ENCODE assay signal across 8 cellular contexts in genomic region chr6:157667211-157668033, GRCh38.
DNase-seq lines count a peak whose midpoint lies in the region; ATAC-seq, FAIRE-seq and TF ChIP-seq lines count a peak whose summit lies in the region.

No MANE protein-coding gene starts in this region.

- H3K4me1 Mint-ChIP-seq in immature natural killer cell, result peaks cover 7% of the 10 kb centered on the region in 2 donors

- FAIRE-seq in K562 (lab: Jason Lieb, UNC), result peak; percentile 92

- in situ Hi-C loops in GM13976 (cut with MboI; ENCODE audit: low sequenced_read_pairs, unreplicated experiment), result loop anchor here (10.0 kb wide), 1 partner anchor 353 kb away; no protein-coding TSS in a partner anchor
- in situ Hi-C loops in K562 (cut with MboI), result no loop called here

- H3K9me1 ChIP-seq in K562 (ENCODE audit: control insufficient read depth, insufficient read depth, low read length), result no peaks in the 10 kb centered on the region

- TF ChIP-seq POLR2A in K562 (conservative IDR thresholded peaks at IDR 0.05), result no peak

- H3K27ac Mint-ChIP-seq in immature natural killer cell, result peak overlapping the region in 1 of 6 donors; percentile 18

- peak; percentile 84 for DNase-seq in AG08395 (ENCODE audit: low spot score)
- DNase-seq in GM13976 (ENCODE audit: low spot score), result peak; percentile 74
- peak; percentile 39 for DNase-seq in NCI-H1048 (lab: John Stamatoyannopoulos, UW)
- DNase-seq in T-helper 2 cell, result peak in 3 of 5 experiments; percentile 17 to 61 (median 31)
- DNase-seq in K562 (ENCODE audit: extremely low read depth in 1 of 4, low spot score in 3 of 4), result peak; percentile 82 to 83 (median 82)
- DNase-seq in immature natural killer cell, result peak; percentile 34 to 53 (median 51)
- DNase-seq in stimulated activated CD4-positive, alpha-beta T cell treated with anti-CD3 and anti-CD28 coated beads, Interleukin-1b, Interleukin-23, amount 100 ng/mL, for 48 hours, result peak; percentile 42
- DNase-seq in GOT3 (lab: John Stamatoyannopoulos, UW), result no peak

- no peak overlapping the region for H3K4me3 ChIP-seq in K562

- no peaks in the 10 kb centered on the region for H3K9me3 ChIP-seq in K562 (replicated peaks; ENCODE audit: control insufficient read depth, insufficient read depth, low read depth, low read length)

- POLR2A ChIA-PET in K562 (lab: Yijun Ruan, JAX), result interaction anchor here (0.6 to 1.4 kb wide), 7 partner anchors 13 to 345 kb away, joined by 3 to 5 read pairs (median 3); no protein-coding TSS in a partner anchor

- peaks cover 0 to 3% (median 2%) of the 10 kb centered on the region in 3 donors for H3K27me3 Mint-ChIP-seq in immature natural killer cell (ENCODE audit: low read depth in 3 of 3)

- no peak overlapping the region for H3K27ac ChIP-seq in K562 (ENCODE audit: extremely low read depth, low read depth, low read length)

- H3K4me2 ChIP-seq in K562 (ENCODE audit: insufficient read depth, low read length), result no peak overlapping the region

- H3K9me3 Mint-ChIP-seq in immature natural killer cell, result no peaks in the 10 kb centered on the region

- intact Hi-C loops in K562 (cut with micrococcal nuclease), result loop anchor here (1.0 to 5.0 kb wide), 5 partner anchors 53 to 353 kb away; no protein-coding TSS in a partner anchor

- TF ChIP-seq CTCF in GM13976 (IDR thresholded peaks at IDR 0.05; ENCODE audit: borderline replicate concordance, control extremely low read depth, extremely low read depth, insufficient read depth, missing control alignments) (peak; percentile 72), K562 (IDR thresholded peaks at IDR 0.05 in 2 of 3, conservative IDR thresholded peaks at IDR 0.05 in 1 of 3; ENCODE audit: insufficient read depth in 2 of 3, low read depth in 1 of 3, low read length in 3 of 3) (peak; percentile 89 to 93 (median 91))

- H3K9ac ChIP-seq in K562 (ENCODE audit: insufficient read depth in 1 of 2, low read depth in 2 of 2, low read length in 2 of 2), result no peak overlapping the region

- ATAC-seq in K562, result peak; percentile 95

- H3K4me3 Mint-ChIP-seq in immature natural killer cell, result peak overlapping the region in 1 of 5 donors; percentile 8

- H2AFZ ChIP-seq in K562 (ENCODE audit: low read depth, low read length), result no peak overlapping the region

- 0 out of 3 replicates have a peak, but pooled peaks cover 8% of the 10 kb centered on the region for H3K36me3 ChIP-seq in K562 (ENCODE audit: control insufficient read depth, insufficient read depth, low read length)

- H3K79me2 ChIP-seq in K562 (ENCODE audit: control insufficient read depth, insufficient read depth, low read length), result no peaks in the 10 kb centered on the region

- H3K4me1 ChIP-seq in K562 (replicated peaks in 1 of 2; ENCODE audit: control insufficient read depth in 2 of 2, insufficient read depth in 2 of 2, low read length in 2 of 2), result peaks cover 2 to 4% of the 10 kb centered on the region in 2 experiments; a peak in 1 of 5 replicates

- CTCF ChIA-PET in K562 (lab: Yijun Ruan, JAX; ENCODE audit: low intra/inter-chr PET ratio), result interaction anchor here (0.5 to 4.8 kb wide), 10 partner anchors 21 to 635 kb away, joined by 3 to 56 read pairs (median 3); no protein-coding TSS in a partner anchor

- H3K27me3 ChIP-seq in K562 (ENCODE audit: control insufficient read depth in 2 of 2, insufficient read depth in 2 of 2, low read length in 2 of 2), result no peaks in the 10 kb centered on the region

- no TSS peak for BruUV-seq in K562 (replicated peaks; lab: Mats Ljungman, UMichigan)

- TF ChIP-seq RAD21 in K562 (CRISPR knock-in tag; conservative IDR thresholded peaks at IDR 0.05 in 1 of 2, IDR thresholded peaks at IDR 0.05 in 1 of 2), result peak; percentile 91 to 93

- peaks cover 7 to 19% (median 11%) of the 10 kb centered on the region in 3 donors for H3K36me3 Mint-ChIP-seq in immature natural killer cell

- TF ChIP-seq EP300 in K562 (IDR thresholded peaks at IDR 0.05; ENCODE audit: low read length), result no peak

- 44% methylated on average over 12 of the region's 12 CpGs for WGBS in K562 (ENCODE audit: insufficient coverage, low coverage, missing lambda C conversion rate)

- no peaks in the 10 kb centered on the region for H4K20me1 ChIP-seq in K562 (replicated peaks; ENCODE audit: control insufficient read depth, insufficient read depth, low read length)

TF ChIP-seq in K562, 482 proteins besides CTCF, POLR2A, EP300 and RAD21 (continues in another document):
- TF ChIP-seq ZBTB5 (IDR thresholded peaks at IDR 0.05) (peak; percentile 60; the same call in 1 of the 2 replicates), HLTF (IDR thresholded peaks at IDR 0.05) (peak; percentile 91; the same call in 1 of the 2 replicates), CUX1 (CRISPR knock-in tag; IDR thresholded peaks at IDR 0.05) (no peak), TCF7 (IDR thresholded peaks at IDR 0.05; ENCODE audit: borderline replicate concordance) (no peak), TAF1 (IDR thresholded peaks at IDR 0.05; ENCODE audit: control insufficient read depth, extremely low read depth, insufficient read depth, low read length, severe bottlenecking) (no peak), SMARCA4 (IDR thresholded peaks at IDR 0.05) (no peak; the same call in none of the 2 replicates), TCF7L2 (IDR thresholded peaks at IDR 0.05; ENCODE audit: low read depth, low read length) (no peak), NFIC (IDR thresholded peaks at IDR 0.05) (peak; percentile 33), SMARCE1 (IDR thresholded peaks at IDR 0.05) (peak; percentile 80), SOX6 (IDR thresholded peaks at IDR 0.05) (no peak; the same call in 1 of the 2 replicates), HDAC8 (tag; IDR thresholded peaks at IDR 0.05) (no peak), ZNF174 (CRISPR knock-in tag; IDR thresholded peaks at IDR 0.05) (no peak), EHMT2 (IDR thresholded peaks at IDR 0.05) (peak; percentile 86), JUN (IDR thresholded peaks at IDR 0.05; ENCODE audit: borderline replicate concordance, low read depth, low read length) (no peak), JUN (CRISPR knock-in tag; IDR thresholded peaks at IDR 0.05; ENCODE audit: borderline replicate concordance) (no peak), ZNF3 (CRISPR knock-in tag; IDR thresholded peaks at IDR 0.05) (no peak), PRPF4 (IDR thresholded peaks at IDR 0.05; ENCODE audit: insufficient read depth, low read depth, low read length, poor library complexity, severe bottlenecking) (no peak)
